Comparison of ENCODE assay signal across 2 cellular contexts in the genomic region with DNA sequence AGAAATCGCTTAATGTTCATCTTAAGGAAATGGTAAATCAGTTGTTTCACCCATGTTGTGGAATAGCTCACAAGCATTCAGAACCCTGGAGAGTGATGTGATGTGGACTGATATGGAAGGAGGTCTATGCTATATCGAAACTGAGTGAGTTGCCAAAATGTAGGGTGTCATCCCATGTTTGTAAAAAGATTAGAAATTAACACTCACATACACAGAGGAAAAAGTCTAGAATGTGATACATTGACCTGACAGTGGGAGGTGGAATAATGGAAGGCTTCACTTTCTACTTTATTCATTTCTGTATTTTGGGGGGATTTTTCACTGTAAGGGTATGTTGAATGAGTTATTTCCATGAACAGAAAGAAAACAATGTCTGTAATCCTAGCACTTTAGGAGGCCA.
TF ChIP-seq lines count a peak whose summit lies in the region.

No MANE protein-coding gene starts in this region.

TF ChIP-seq in K562, 482 proteins besides CTCF, POLR2A, EP300 and RAD21:
- TF ChIP-seq EHMT2 (IDR thresholded peaks at IDR 0.05) (peak; percentile 78; the same call in 1 of the 2 replicates), MIER1 (IDR thresholded peaks at IDR 0.05; ENCODE audit: low read depth) (0 out of 2 replicates have a peak, but pooled peaks have one; percentile 53)
- TF ChIP-seq, protein P1, sequence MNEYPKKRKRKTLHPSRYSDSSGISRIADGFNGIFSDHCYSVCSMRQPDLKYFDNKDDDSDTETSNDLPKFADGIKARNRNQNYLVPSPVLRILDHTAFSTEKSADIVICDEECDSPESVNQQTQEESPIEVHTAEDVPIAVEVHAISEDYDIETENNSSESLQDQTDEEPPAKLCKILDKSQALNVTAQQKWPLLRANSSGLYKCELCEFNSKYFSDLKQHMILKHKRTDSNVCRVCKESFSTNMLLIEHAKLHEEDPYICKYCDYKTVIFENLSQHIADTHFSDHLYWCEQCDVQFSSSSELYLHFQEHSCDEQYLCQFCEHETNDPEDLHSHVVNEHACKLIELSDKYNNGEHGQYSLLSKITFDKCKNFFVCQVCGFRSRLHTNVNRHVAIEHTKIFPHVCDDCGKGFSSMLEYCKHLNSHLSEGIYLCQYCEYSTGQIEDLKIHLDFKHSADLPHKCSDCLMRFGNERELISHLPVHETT (CRISPR knock-in tag; conservative IDR thresholded peaks at IDR 0.05 in 1 of 2, IDR thresholded peaks at IDR 0.05 in 1 of 2), result no peak

TF ChIP-seq in SK-N-SH treated with all-trans-retinoic acid at 6 μM for 48 hours, 23 proteins besides CTCF, POLR2A, EP300 and RAD21:
- TF ChIP-seq ZC3H10 (CRISPR knock-in tag; IDR thresholded peaks at IDR 0.05), result no peak
- TF ChIP-seq, protein P2, sequence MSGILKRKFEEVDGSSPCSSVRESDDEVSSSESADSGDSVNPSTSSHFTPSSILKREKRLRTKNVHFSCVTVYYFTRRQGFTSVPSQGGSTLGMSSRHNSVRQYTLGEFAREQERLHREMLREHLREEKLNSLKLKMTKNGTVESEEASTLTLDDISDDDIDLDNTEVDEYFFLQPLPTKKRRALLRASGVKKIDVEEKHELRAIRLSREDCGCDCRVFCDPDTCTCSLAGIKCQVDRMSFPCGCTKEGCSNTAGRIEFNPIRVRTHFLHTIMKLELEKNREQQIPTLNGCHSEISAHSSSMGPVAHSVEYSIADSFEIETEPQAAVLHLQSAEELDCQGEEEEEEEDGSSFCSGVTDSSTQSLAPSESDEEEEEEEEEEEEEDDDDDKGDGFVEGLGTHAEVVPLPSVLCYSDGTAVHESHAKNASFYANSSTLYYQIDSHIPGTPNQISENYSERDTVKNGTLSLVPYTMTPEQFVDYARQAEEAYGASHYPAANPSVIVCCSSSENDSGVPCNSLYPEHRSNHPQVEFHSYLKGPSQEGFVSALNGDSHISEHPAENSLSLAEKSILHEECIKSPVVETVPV (CRISPR knock-in tag; IDR thresholded peaks at IDR 0.05), result no peak
- TF ChIP-seq, protein P3, sequence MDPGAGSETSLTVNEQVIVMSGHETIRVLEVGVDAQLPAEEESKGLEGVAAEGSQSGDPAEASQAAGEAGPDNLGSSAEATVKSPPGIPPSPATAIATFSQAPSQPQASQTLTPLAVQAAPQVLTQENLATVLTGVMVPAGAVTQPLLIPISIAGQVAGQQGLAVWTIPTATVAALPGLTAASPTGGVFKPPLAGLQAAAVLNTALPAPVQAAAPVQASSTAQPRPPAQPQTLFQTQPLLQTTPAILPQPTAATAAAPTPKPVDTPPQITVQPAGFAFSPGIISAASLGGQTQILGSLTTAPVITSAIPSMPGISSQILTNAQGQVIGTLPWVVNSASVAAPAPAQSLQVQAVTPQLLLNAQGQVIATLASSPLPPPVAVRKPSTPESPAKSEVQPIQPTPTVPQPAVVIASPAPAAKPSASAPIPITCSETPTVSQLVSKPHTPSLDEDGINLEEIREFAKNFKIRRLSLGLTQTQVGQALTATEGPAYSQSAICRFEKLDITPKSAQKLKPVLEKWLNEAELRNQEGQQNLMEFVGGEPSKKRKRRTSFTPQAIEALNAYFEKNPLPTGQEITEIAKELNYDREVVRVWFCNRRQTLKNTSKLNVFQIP (CRISPR knock-in tag; IDR thresholded peaks at IDR 0.05; ENCODE audit: borderline replicate concordance, low read depth), result no peak
- TF ChIP-seq, protein P4, sequence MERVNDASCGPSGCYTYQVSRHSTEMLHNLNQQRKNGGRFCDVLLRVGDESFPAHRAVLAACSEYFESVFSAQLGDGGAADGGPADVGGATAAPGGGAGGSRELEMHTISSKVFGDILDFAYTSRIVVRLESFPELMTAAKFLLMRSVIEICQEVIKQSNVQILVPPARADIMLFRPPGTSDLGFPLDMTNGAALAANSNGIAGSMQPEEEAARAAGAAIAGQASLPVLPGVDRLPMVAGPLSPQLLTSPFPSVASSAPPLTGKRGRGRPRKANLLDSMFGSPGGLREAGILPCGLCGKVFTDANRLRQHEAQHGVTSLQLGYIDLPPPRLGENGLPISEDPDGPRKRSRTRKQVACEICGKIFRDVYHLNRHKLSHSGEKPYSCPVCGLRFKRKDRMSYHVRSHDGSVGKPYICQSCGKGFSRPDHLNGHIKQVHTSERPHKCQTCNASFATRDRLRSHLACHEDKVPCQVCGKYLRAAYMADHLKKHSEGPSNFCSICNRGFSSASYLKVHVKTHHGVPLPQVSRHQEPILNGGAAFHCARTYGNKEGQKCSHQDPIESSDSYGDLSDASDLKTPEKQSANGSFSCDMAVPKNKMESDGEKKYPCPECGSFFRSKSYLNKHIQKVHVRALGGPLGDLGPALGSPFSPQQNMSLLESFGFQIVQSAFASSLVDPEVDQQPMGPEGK (CRISPR knock-in tag; IDR thresholded peaks at IDR 0.05; ENCODE audit: borderline replicate concordance), result no peak
- no peak for TF ChIP-seq GLIS3 (CRISPR knock-in tag; IDR thresholded peaks at IDR 0.05)
- TF ChIP-seq, protein P5, sequence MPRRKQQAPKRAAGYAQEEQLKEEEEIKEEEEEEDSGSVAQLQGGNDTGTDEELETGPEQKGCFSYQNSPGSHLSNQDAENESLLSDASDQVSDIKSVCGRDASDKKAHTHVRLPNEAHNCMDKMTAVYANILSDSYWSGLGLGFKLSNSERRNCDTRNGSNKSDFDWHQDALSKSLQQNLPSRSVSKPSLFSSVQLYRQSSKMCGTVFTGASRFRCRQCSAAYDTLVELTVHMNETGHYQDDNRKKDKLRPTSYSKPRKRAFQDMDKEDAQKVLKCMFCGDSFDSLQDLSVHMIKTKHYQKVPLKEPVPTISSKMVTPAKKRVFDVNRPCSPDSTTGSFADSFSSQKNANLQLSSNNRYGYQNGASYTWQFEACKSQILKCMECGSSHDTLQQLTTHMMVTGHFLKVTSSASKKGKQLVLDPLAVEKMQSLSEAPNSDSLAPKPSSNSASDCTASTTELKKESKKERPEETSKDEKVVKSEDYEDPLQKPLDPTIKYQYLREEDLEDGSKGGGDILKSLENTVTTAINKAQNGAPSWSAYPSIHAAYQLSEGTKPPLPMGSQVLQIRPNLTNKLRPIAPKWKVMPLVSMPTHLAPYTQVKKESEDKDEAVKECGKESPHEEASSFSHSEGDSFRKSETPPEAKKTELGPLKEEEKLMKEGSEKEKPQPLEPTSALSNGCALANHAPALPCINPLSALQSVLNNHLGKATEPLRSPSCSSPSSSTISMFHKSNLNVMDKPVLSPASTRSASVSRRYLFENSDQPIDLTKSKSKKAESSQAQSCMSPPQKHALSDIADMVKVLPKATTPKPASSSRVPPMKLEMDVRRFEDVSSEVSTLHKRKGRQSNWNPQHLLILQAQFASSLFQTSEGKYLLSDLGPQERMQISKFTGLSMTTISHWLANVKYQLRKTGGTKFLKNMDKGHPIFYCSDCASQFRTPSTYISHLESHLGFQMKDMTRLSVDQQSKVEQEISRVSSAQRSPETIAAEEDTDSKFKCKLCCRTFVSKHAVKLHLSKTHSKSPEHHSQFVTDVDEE (CRISPR knock-in tag; IDR thresholded peaks at IDR 0.05), result no peak
- TF ChIP-seq CSDC2 (CRISPR knock-in tag; IDR thresholded peaks at IDR 0.05), result no peak
- no peak for TF ChIP-seq PPARA (CRISPR knock-in tag; IDR thresholded peaks at IDR 0.05; ENCODE audit: borderline replicate concordance)
- no peak for TF ChIP-seq RARB (CRISPR knock-in tag; IDR thresholded peaks at IDR 0.05)
